ENCODE assay signal across 23 cellular contexts in genomic region chr1:99919221-99919620, GRCh38. TPM values are rescaled to one million over a fixed set of nuclear protein-coding genes. Genes with fewer than 3 reads are reported as not detected.
DNase-seq lines count a peak whose midpoint lies in the region; TF ChIP-seq lines count a peak whose summit lies in the region.
"Had no signal": no experiment of that assay in that cellular context is flagged by ENCODE, and none has a peak within 500 bp of the region (broad histone marks: within the 10 kb centered on the region; RNA-seq: fewer than 3 reads in every experiment).

No MANE protein-coding gene starts in this region.

- H3K27ac Mint-ChIP-seq in osteocyte (ENCODE audit: unreplicated experiment) = peak overlapping the region; percentile 9
- no peak overlapping the region for H3K27ac Mint-ChIP-seq in activated naive CD8-positive, alpha-beta T cell treated with anti-CD3 and anti-CD28 coated beads for 36 hours
- H3K27ac Mint-ChIP-seq: activated CD4-positive, alpha-beta memory T cell treated with anti-CD3 and anti-CD28 coated beads for 36 hours; T-helper 2 cell treated with Interferon-gamma antibody and Interleukin-4, amounts not matched to agents 5 μg/mL and 100 μg/mL, for 36 hours had no signal

- H3K9me3 ChIP-seq in uterus (no peaks in the 10 kb centered on the region), A673 (ENCODE audit: low read depth, low read length, poor library complexity, severe bottlenecking) (no peaks in the 10 kb centered on the region)
- H3K9me3 ChIP-seq: BLaER1, esophagus muscularis mucosa, heart left ventricle, Peyer's patch, vagina had no signal

- H3K36me3 Mint-ChIP-seq in osteocyte (ENCODE audit: unreplicated experiment) = peaks cover 20% of the 10 kb centered on the region
- peaks cover 3% of the 10 kb centered on the region for H3K36me3 Mint-ChIP-seq in activated naive CD8-positive, alpha-beta T cell treated with anti-CD3 and anti-CD28 coated beads for 36 hours

- no peaks in the 10 kb centered on the region for H3K36me3 ChIP-seq in uterus
- no peaks in the 10 kb centered on the region for H3K36me3 ChIP-seq in A673 (ENCODE audit: insufficient read depth, low read length, poor library complexity, severe bottlenecking)

- TF ChIP-seq POLR2A in NB4 (IDR thresholded peaks at IDR 0.05; ENCODE audit: extremely low read depth, insufficient read length) = no peak
- no peak for TF ChIP-seq POLR2A in uterus (IDR thresholded peaks at IDR 0.05)

- H3K27ac ChIP-seq in uterus (no peak overlapping the region), A673 (ENCODE audit: low read depth, low read length, poor library complexity, severe bottlenecking) (no peak overlapping the region)
- H3K27ac ChIP-seq: BLaER1, esophagus muscularis mucosa, Peyer's patch, vagina had no signal

- H3K4me3 ChIP-seq in NB4 (ENCODE audit: low read depth, low read length) (no peak overlapping the region), fibroblast of mammary gland (ENCODE audit: control insufficient read depth, low read depth, low read length) (no peak overlapping the region), uterus (no peak overlapping the region), A673 (ENCODE audit: low read depth, low read length, poor library complexity, severe bottlenecking) (no peak overlapping the region)
- H3K4me3 ChIP-seq: BLaER1, esophagus muscularis mucosa, heart left ventricle, Peyer's patch, vagina had no signal

- no peak overlapping the region for H3K4me3 Mint-ChIP-seq in osteocyte (ENCODE audit: unreplicated experiment)
- no peak overlapping the region for H3K4me3 Mint-ChIP-seq in activated naive CD8-positive, alpha-beta T cell treated with anti-CD3 and anti-CD28 coated beads for 36 hours
- H3K4me3 Mint-ChIP-seq: activated CD4-positive, alpha-beta memory T cell treated with anti-CD3 and anti-CD28 coated beads for 36 hours; T-helper 2 cell treated with Interferon-gamma antibody and Interleukin-4, amounts not matched to agents 5 μg/mL and 100 μg/mL, for 36 hours had no signal

- POLR2A ChIA-PET in A673 (lab: Charles Lee; ENCODE audit: low non-redundant PET) = no interaction called here

- no peaks in the 10 kb centered on the region for H3K4me1 ChIP-seq in uterus
- no peaks in the 10 kb centered on the region for H3K4me1 ChIP-seq in A673 (ENCODE audit: insufficient read depth, low read length, poor library complexity, severe bottlenecking)
- H3K4me1 ChIP-seq: BLaER1, Peyer's patch, vagina had no signal

- intact Hi-C loops in uterus (cut with DNase I; ENCODE audit: low total_unique reads) = no loop called here
- intact Hi-C loops in A673 (cut with micrococcal nuclease; ENCODE audit: unreplicated experiment) = no loop called here

- no peaks in the 10 kb centered on the region for H3K9me3 Mint-ChIP-seq in osteocyte (ENCODE audit: unreplicated experiment)
- no peaks in the 10 kb centered on the region for H3K9me3 Mint-ChIP-seq in activated naive CD8-positive, alpha-beta T cell treated with anti-CD3 and anti-CD28 coated beads for 36 hours
- H3K9me3 Mint-ChIP-seq: activated CD4-positive, alpha-beta memory T cell treated with anti-CD3 and anti-CD28 coated beads for 36 hours; T-helper 2 cell treated with Interferon-gamma antibody and Interleukin-4, amounts not matched to agents 5 μg/mL and 100 μg/mL, for 36 hours had no signal

- CTCF ChIA-PET in A673 (lab: Charles Lee) = no interaction called here

- H3K27me3 Mint-ChIP-seq in osteocyte (ENCODE audit: unreplicated experiment) = no peaks in the 10 kb centered on the region
- no peaks in the 10 kb centered on the region for H3K27me3 Mint-ChIP-seq in activated naive CD8-positive, alpha-beta T cell treated with anti-CD3 and anti-CD28 coated beads for 36 hours
- H3K27me3 Mint-ChIP-seq: activated CD4-positive, alpha-beta memory T cell treated with anti-CD3 and anti-CD28 coated beads for 36 hours had no signal

- no TSS peak for BruUV-seq in A673 (replicated peaks; lab: Mats Ljungman, UMichigan)

- TF ChIP-seq CTCF in NB4 (IDR thresholded peaks at IDR 0.05; ENCODE audit: low read depth, low read length) (no peak), fibroblast of mammary gland (conservative IDR thresholded peaks at IDR 0.05; ENCODE audit: control insufficient read depth, insufficient read depth, low read depth, low read length) (no peak), osteocyte (IDR thresholded peaks at IDR 0.05) (no peak), uterus (IDR thresholded peaks at IDR 0.05) (no peak), A673 (conservative IDR thresholded peaks at IDR 0.05; ENCODE audit: low read depth, low read length) (no peak)

- peak; percentile 41 for DNase-seq in SIG-M5 treated with dmso at 0.1 percent for 504 hours (lab: John Stamatoyannopoulos, UW; ENCODE audit: unreplicated experiment)
- no peak for DNase-seq in SIG-M5 (lab: John Stamatoyannopoulos, UW)
- DNase-seq in NB4 (ENCODE audit: low read depth) = peak; percentile 20
- peak; percentile 55 for DNase-seq in fibroblast of mammary gland (ENCODE audit: low read depth)
- DNase-seq in osteocyte (ENCODE audit: extremely low spot score, unreplicated experiment) = no peak
- DNase-seq in activated naive CD8-positive, alpha-beta T cell treated with anti-CD3 and anti-CD28 coated beads for 36 hours = no peak
- DNase-seq in uterus = no peak
- no peak for DNase-seq in A673 (ENCODE audit: low spot score)
- DNase-seq: 8988T; activated CD4-positive, alpha-beta memory T cell treated with anti-CD3 and anti-CD28 coated beads for 36 hours; activated naive CD4-positive, alpha-beta T cell treated with Interleukin-2 at 50 U/mL for 16 hours; aorta; DMS153; effector memory CD4-positive, alpha-beta T cell; heart left ventricle; NCI-H1694; NCI-H82; Peyer's patch; stimulated activated CD4-positive, alpha-beta T cell treated with anti-CD3 and anti-CD28 coated beads, Interleukin-15, amount 100 ng/mL, for 24 hours had no signal

- no peaks in the 10 kb centered on the region for H3K4me1 Mint-ChIP-seq in osteocyte (ENCODE audit: unreplicated experiment)
- H3K4me1 Mint-ChIP-seq in activated naive CD8-positive, alpha-beta T cell treated with anti-CD3 and anti-CD28 coated beads for 36 hours = no peaks in the 10 kb centered on the region

- no peaks in the 10 kb centered on the region for H3K27me3 ChIP-seq in uterus
- no peaks in the 10 kb centered on the region for H3K27me3 ChIP-seq in A673 (replicated peaks; ENCODE audit: insufficient read depth, low read depth, low read length, poor library complexity)
- H3K27me3 ChIP-seq: BLaER1, esophagus muscularis mucosa, heart left ventricle, Peyer's patch, vagina had no signal

RNA-seq across cellular contexts. Expression of gene SLC35A3, which starts 50.6 kb away (rescaled TPM):
- total RNA-seq in osteocyte = 14.0 and 21.3 TPM in 2 replicates
- total RNA-seq in activated naive CD8-positive, alpha-beta T cell treated with anti-CD3 and anti-CD28 coated beads for 36 hours = 10 to 100 TPM; 14.0 to 15.8 TPM
- total RNA-seq in uterus = 10 to 100 TPM in 3 of 4 donors, 1 to 10 TPM in 1; 6.7 to 65.3 (median 28.8) TPM
- 24.1 and 25.0 TPM in 2 replicates for total RNA-seq in A673 (2021)

Comparison
In these comparisons a context has a peak if more than half of its experiments do, and no peak if none do; other contexts are left out.
1. DNase-seq: peak in SIG-M5 treated with dmso at 0.1 percent for 504 hours (single experiment), NB4 (single experiment) and fibroblast of mammary gland (single experiment); none in SIG-M5 (single experiment), osteocyte (single experiment), activated naive CD8-positive, alpha-beta T cell treated with anti-CD3 and anti-CD28 coated beads for 36 hours (single experiment), uterus (0 of 2) and A673 (single experiment).